ENCODE assay signal across 33 cellular contexts in genomic region chr4:173675446-173675845, GRCh38.
"Had no signal": no experiment of that assay in that cellular context is flagged by ENCODE, and none has a peak within 500 bp of the region (broad histone marks: within the 10 kb centered on the region; RNA-seq: fewer than 3 reads in every experiment).

No MANE protein-coding gene starts in this region.

- H3K36me3 ChIP-seq: adrenal gland, ascending aorta, brain microvascular endothelial cell, breast epithelium, cardiac muscle cell had no signal

- ATAC-seq: activated naive CD4-positive, alpha-beta T cell treated with anti-CD3 and anti-CD28 coated beads, Interleukin-2, amount 50 U/mL, for 72 hours; activated naive CD8-positive, alpha-beta T cell treated with anti-CD3 and anti-CD28 coated beads, Interleukin-2, amount 50 U/mL, for 24 hours; activated T-cell treated with anti-CD3 and anti-CD28 coated beads, Interleukin-2, amount 50 U/mL, for 4 hours; activated T-cell treated with anti-CD3 and anti-CD28 coated beads, Interleukin-2, amount 50 U/mL, for 72 hours; activated T-helper 17 cell treated with anti-CD3 and anti-CD28 coated beads, Interleukin-2, amount 50 U/mL, for 72 hours; body of pancreas had no signal

- FAIRE-seq: astrocyte, bronchial epithelial cell had no signal

- DNase-seq: activated effector memory CD4-positive, alpha-beta T cell treated with anti-CD3 and anti-CD28 coated beads, Interleukin-2, amount 50 U/mL, for 16 hours; activated effector memory CD4-positive, alpha-beta T cell treated with Interleukin-2 at 50 U/mL for 16 hours; activated gamma-delta T cell; activated gamma-delta T cell treated with Interleukin-2 at 50 U/mL for 16 hours; activated naive CD4-positive, alpha-beta T cell; activated naive CD4-positive, alpha-beta T cell treated with anti-CD3 and anti-CD28 coated beads for 36 hours; activated naive CD4-positive, alpha-beta T cell treated with anti-CD3 and anti-CD28 coated beads, Interleukin-2, amount 10 ng/mL, durations not matched to agents 7 days and 5 days; activated naive CD4-positive, alpha-beta T cell treated with anti-CD3 and anti-CD28 coated beads, Interleukin-2, amount 50 U/mL, for 16 hours; activated naive CD4-positive, alpha-beta T cell treated with Interleukin-2 at 50 U/mL for 16 hours; activated naive CD8-positive, alpha-beta T cell treated with anti-CD3 and anti-CD28 coated beads for 36 hours; activated naive CD8-positive, alpha-beta T cell treated with anti-CD3 and anti-CD28 coated beads, Interleukin-2, amount 10 ng/mL, durations not matched to agents 7 days and 5 days; activated naive CD8-positive, alpha-beta T cell treated with anti-CD3 and anti-CD28 coated beads, Interleukin-2, amount 50 U/mL, for 24 hours; activated T-cell treated with anti-CD3 and anti-CD28 coated beads, Interleukin-2, amount 50 U/mL, for 24 hours; activated T-cell treated with anti-CD3 and anti-CD28 coated beads, Interleukin-2, amount 50 U/mL, for 4 hours; activated T-cell treated with anti-CD3 and anti-CD28 coated beads, Interleukin-2, amount 50 U/mL, for 48 hours; activated T-cell treated with anti-CD3 and anti-CD28 coated beads, Interleukin-2, amount 50 U/mL, for 72 hours; adrenal gland; amniotic stem cell; amygdala; anterior cingulate cortex; aorta; body of pancreas; brain microvascular endothelial cell; caudate nucleus; central memory CD4-positive, alpha-beta T cell; cerebellar nuclear complex had no signal

- H3K4me3 ChIP-seq: adrenal gland, ascending aorta, body of pancreas, breast epithelium, cardiac muscle cell had no signal

- H3K27me3 ChIP-seq: adrenal gland, ascending aorta, body of pancreas, brain microvascular endothelial cell, breast epithelium, cardiac muscle cell had no signal

- H3K27ac ChIP-seq: adrenal gland, ascending aorta, body of pancreas, brain microvascular endothelial cell, breast epithelium, cardiac muscle cell had no signal

- H3K9me3 ChIP-seq: adrenal gland, ascending aorta, body of pancreas, breast epithelium had no signal

- H3K4me1 ChIP-seq: adrenal gland, ascending aorta, breast epithelium had no signal
